21 cellular contexts compared by ENCODE assay signal in genomic region chr3:122268257-122269024, GRCh38. TPM values are rescaled to one million over a fixed set of nuclear protein-coding genes. Genes with fewer than 3 reads are reported as not detected.
DNase-seq lines count a peak whose midpoint lies in the region; ATAC-seq, FAIRE-seq and TF ChIP-seq lines count a peak whose summit lies in the region.
"Had no signal": no experiment of that assay in that cellular context is flagged by ENCODE, and none has a peak within 500 bp of the region (broad histone marks: within the 10 kb centered on the region; RNA-seq: fewer than 3 reads in every experiment).

No MANE protein-coding gene starts in this region.

- H4K20me1 ChIP-seq in MM.1S (ENCODE audit: insufficient read depth, low read length): no peaks in the 10 kb centered on the region
- no peaks in the 10 kb centered on the region for H4K20me1 ChIP-seq in osteoblast (ENCODE audit: insufficient read depth, low read length)
- H4K20me1 ChIP-seq: BLaER1 treated with 17β-estradiol and CSF1 and Interleukin-3, amounts not matched to agents 10 nM and 100 nM had no signal

- H3K36me3 ChIP-seq in MM.1S (replicated peaks; ENCODE audit: insufficient read depth, low read length) (no peaks in the 10 kb centered on the region), esophagus muscularis mucosa (no peaks in the 10 kb centered on the region), osteoblast (ENCODE audit: insufficient read depth, low read length) (no peaks in the 10 kb centered on the region), HAP-1 (replicated peaks) (no peaks in the 10 kb centered on the region)
- H3K36me3 ChIP-seq: BLaER1 treated with 17β-estradiol and CSF1 and Interleukin-3, amounts not matched to agents 10 nM and 100 nM; heart left ventricle; lower lobe of right lung; right atrium auricular region; thoracic aorta had no signal

- no peak for TF ChIP-seq EP300 in esophagus muscularis mucosa (IDR thresholded peaks at IDR 0.05)

- H3K79me2 ChIP-seq in MM.1S (ENCODE audit: low read length): no peaks in the 10 kb centered on the region
- H3K79me2 ChIP-seq in osteoblast (ENCODE audit: insufficient read depth, low read length): no peaks in the 10 kb centered on the region

- FAIRE-seq in GM12891 (lab: Jason Lieb, UNC): peak; percentile 66
- FAIRE-seq: colon, endometrium had no signal

- H3F3A ChIP-seq in MM.1S (ENCODE audit: insufficient read depth, low read length): no peaks in the 10 kb centered on the region

- in situ Hi-C loops in HAP-1 (cut with MboI; ENCODE audit: low sequenced_read_pairs): loop anchor here (25.0 kb wide), 1 partner anchor 706 kb away; the partner anchor contains the start of gene ARGFX

- TF ChIP-seq POLR2A in GM12891 (IDR thresholded peaks at IDR 0.05; ENCODE audit: low read depth, low read length): no peak
- TF ChIP-seq POLR2A in esophagus muscularis mucosa (IDR thresholded peaks at IDR 0.05; ENCODE audit: low read depth): no peak
- TF ChIP-seq POLR2A in lower leg skin (IDR thresholded peaks at IDR 0.05): no peak

- H3K4me1 ChIP-seq in MM.1S (ENCODE audit: low read length) (peaks cover 23% of the 10 kb centered on the region), esophagus muscularis mucosa (no peaks in the 10 kb centered on the region), osteoblast (ENCODE audit: insufficient read depth, low read length) (no peaks in the 10 kb centered on the region), HAP-1 (no peaks in the 10 kb centered on the region)
- H3K4me1 ChIP-seq: lower lobe of right lung, right atrium auricular region had no signal

- TF ChIP-seq CTCF in MM.1S (IDR thresholded peaks at IDR 0.05; ENCODE audit: low read length) (no peak), esophagus muscularis mucosa (IDR thresholded peaks at IDR 0.05) (no peak), osteoblast (IDR thresholded peaks at IDR 0.05; ENCODE audit: extremely low read depth, low read depth, low read length) (no peak), lower leg skin (IDR thresholded peaks at IDR 0.05) (no peak)

- intact Hi-C loops in esophagus muscularis mucosa (cut with DNase I) (no loop called here), lower leg skin (cut with DNase I; ENCODE audit: low total_unique reads) (no loop called here)

- peak; percentile 67 for ATAC-seq in HG02588 (IDR thresholded peaks at IDR 0.05; ENCODE audit: unreplicated experiment)
- ATAC-seq: heart left ventricle, lower lobe of right lung had no signal

- no peaks in the 10 kb centered on the region for H3K9me2 ChIP-seq in MM.1S (replicated peaks; ENCODE audit: insufficient read depth, low read length)

- no peaks in the 10 kb centered on the region for H3K27me3 ChIP-seq in MM.1S (replicated peaks; ENCODE audit: insufficient read depth, low read length)
- no peaks in the 10 kb centered on the region for H3K27me3 ChIP-seq in esophagus muscularis mucosa
- H3K27me3 ChIP-seq in osteoblast (ENCODE audit: insufficient read depth, low read length): peaks cover 15% of the 10 kb centered on the region
- peaks cover 6% of the 10 kb centered on the region for H3K27me3 ChIP-seq in HAP-1 (ENCODE audit: low read depth)
- H3K27me3 ChIP-seq: BLaER1 treated with 17β-estradiol and CSF1 and Interleukin-3, amounts not matched to agents 10 nM and 100 nM; right atrium auricular region had no signal

- DNase-seq in GM12891 (ENCODE audit: insufficient read length, low spot score) (no peak), MM.1S (peak; percentile 70), esophagus muscularis mucosa (ENCODE audit: extremely low spot score) (peak; percentile 66), occipital lobe (lab: John Stamatoyannopoulos, UW) (no peak), osteoblast (ENCODE audit: insufficient read length, low spot score, missing footprints) (no peak), lower leg skin (ENCODE audit: low spot score in 2 of 2) (no peak), HAP-1 (ENCODE audit: low spot score in 2 of 2) (no peak)
- DNase-seq: activated B cell treated with CpG ODN at 0.5 μM for 24 hours; activated CD8-positive, alpha-beta memory T cell treated with anti-CD3 and anti-CD28 coated beads for 24 hours; activated naive CD8-positive, alpha-beta T cell treated with anti-CD3 and anti-CD28 coated beads for 36 hours; activated T-cell treated with anti-CD3 and anti-CD28 coated beads, Interleukin-2, amount 50 U/mL, for 48 hours; heart left ventricle; lower lobe of right lung; NCI-H1417 treated with DMSO at 0.1 percent for 48 hours; NCI-H69 had no signal

- H3K9ac ChIP-seq in MM.1S (ENCODE audit: low read length): no peak overlapping the region
- H3K9ac ChIP-seq: BLaER1 treated with 17β-estradiol and CSF1 and Interleukin-3, amounts not matched to agents 10 nM and 100 nM had no signal

- H3K4me2 ChIP-seq in MM.1S (ENCODE audit: low read depth, low read length) (peak overlapping the region; percentile 19; the same call in 1 of the 2 replicates), osteoblast (ENCODE audit: insufficient read depth, low read length) (no peak overlapping the region)
- H3K4me2 ChIP-seq: BLaER1 treated with 17β-estradiol and CSF1 and Interleukin-3, amounts not matched to agents 10 nM and 100 nM had no signal

- H2AFZ ChIP-seq in MM.1S (ENCODE audit: low read length) (no peak overlapping the region), osteoblast (ENCODE audit: low read length) (no peak overlapping the region)

- H3K27ac ChIP-seq in MM.1S (ENCODE audit: low read length) (no peak overlapping the region), esophagus muscularis mucosa (replicated peaks in 1 of 4) (no peak overlapping the region), osteoblast (ENCODE audit: low read depth, low read length) (no peak overlapping the region)
- H3K27ac ChIP-seq: heart left ventricle, lower lobe of right lung, right atrium auricular region, thoracic aorta had no signal

- 88% methylated on average over 1 of the region's 1 CpG for WGBS in esophagus muscularis mucosa
- 76 to 88% methylated on average over 1 of the region's 1 CpG for WGBS in lower leg skin, 2 donors

- H3K9me3 ChIP-seq in MM.1S (replicated peaks; ENCODE audit: insufficient read depth, low read length) (no peaks in the 10 kb centered on the region), esophagus muscularis mucosa (no peaks in the 10 kb centered on the region), osteoblast (ENCODE audit: low read depth, low read length) (no peaks in the 10 kb centered on the region), HAP-1 (no peaks in the 10 kb centered on the region)
- H3K9me3 ChIP-seq: heart left ventricle, lower lobe of right lung, right atrium auricular region, thoracic aorta had no signal

- H3K4me3 ChIP-seq in MM.1S (ENCODE audit: low read length): no peak overlapping the region
- no peak overlapping the region for H3K4me3 ChIP-seq in esophagus muscularis mucosa
- no peak overlapping the region for H3K4me3 ChIP-seq in osteoblast (ENCODE audit: insufficient read depth, low read length)
- no peak overlapping the region for H3K4me3 ChIP-seq in lower leg skin (ENCODE audit: low read depth, poor library complexity, severe bottlenecking)
- no peak overlapping the region for H3K4me3 ChIP-seq in HAP-1
- H3K4me3 ChIP-seq: BLaER1 treated with 17β-estradiol and CSF1 and Interleukin-3, amounts not matched to agents 10 nM and 100 nM; heart left ventricle; lower lobe of right lung; right atrium auricular region; thoracic aorta had no signal

TF ChIP-seq in GM12891, 5 proteins besides CTCF, POLR2A, EP300 and RAD21:
- TF ChIP-seq POLR2AphosphoS5 (IDR thresholded peaks at IDR 0.05; ENCODE audit: low read depth, low read length) (no peak), PAX5 (IDR thresholded peaks at IDR 0.05; ENCODE audit: insufficient read depth, low read length, severe bottlenecking) (no peak), SPI1 (IDR thresholded peaks at IDR 0.05; ENCODE audit: low read depth, low read length) (no peak), POU2F2 (IDR thresholded peaks at IDR 0.05; ENCODE audit: low read depth, low read length) (no peak), TAF1 (IDR thresholded peaks at IDR 0.05; ENCODE audit: low read depth, low read length) (no peak)

RNA-seq across cellular contexts. Expression of gene CSTA, which starts 56.6 kb away (rescaled TPM):
- polyA plus RNA-seq in GM12891 (2012; ENCODE audit: low read depth, missing spikeins): 1.3 TPM
- total RNA-seq in esophagus muscularis mucosa (1 to 10 TPM; 1.3 to 3.5 (median 2.4) TPM), occipital lobe (not detected), osteoblast (18.1 and 18.3 TPM in 2 replicates), lower leg skin (100 to 1,000 TPM; 122 to 575 (median 256) TPM)
- total RNA-seq: activated B cell treated with CpG ODN at 0.5 μM for 24 hours; activated naive CD8-positive, alpha-beta T cell treated with anti-CD3 and anti-CD28 coated beads for 36 hours had no signal

Comparison
In these comparisons a context has a peak if more than half of its experiments do, and no peak if none do; other contexts are left out.
1. DNase-seq: peak in MM.1S (single experiment) and esophagus muscularis mucosa (single experiment); none in GM12891 (single experiment), occipital lobe (single experiment), osteoblast (single experiment), lower leg skin (0 of 2) and HAP-1 (0 of 2).